ENCODE assay signal across 12 cellular contexts in genomic region chr10:102401735-102402511, GRCh38. TPM values are rescaled to one million over a fixed set of nuclear protein-coding genes. Genes with fewer than 3 reads are reported as not detected.
DNase-seq lines count a peak whose midpoint lies in the region; ATAC-seq lines count a peak whose summit lies in the region.
"Had no signal": no experiment of that assay in that cellular context is flagged by ENCODE, and none has a peak within 500 bp of the region (broad histone marks: within the 10 kb centered on the region; RNA-seq: fewer than 3 reads in every experiment).

No MANE protein-coding gene starts in this region.

- peaks cover 75% of the 10 kb centered on the region for H3K36me3 Mint-ChIP-seq in activated T-helper 17 cell treated with anti-CD3 and anti-CD28 coated beads, Interleukin-2, amount 50 U/mL, for 72 hours (ENCODE audit: low read depth)

- H3K4me1 Mint-ChIP-seq in activated T-helper 17 cell treated with anti-CD3 and anti-CD28 coated beads, Interleukin-2, amount 50 U/mL, for 72 hours, result peaks cover 7% of the 10 kb centered on the region

- H3K27me3 Mint-ChIP-seq in activated T-helper 17 cell treated with anti-CD3 and anti-CD28 coated beads, Interleukin-2, amount 50 U/mL, for 72 hours, result no peaks in the 10 kb centered on the region
- H3K27me3 Mint-ChIP-seq: CD8-positive, alpha-beta memory T cell had no signal

- DNase-seq in AG08395 (ENCODE audit: low spot score) (peak; percentile 43), HCEC 1CT (peak; percentile 58), kidney glomerular epithelial cell (lab: John Stamatoyannopoulos, UW) (peak; percentile 54), NK-92 (lab: John Stamatoyannopoulos, UW; ENCODE audit: unreplicated experiment) (no peak), GDM1 (lab: John Stamatoyannopoulos, UW) (no peak), NOMO-1 (lab: John Stamatoyannopoulos, UW; ENCODE audit: unreplicated experiment in 2 of 2) (no peak)
- DNase-seq in activated naive CD4-positive, alpha-beta T cell treated with Interleukin-2 at 50 U/mL for 16 hours, result no peak
- DNase-seq: Kasumi-1, left ventricle myocardium superior, T-helper 1 cell had no signal

- ATAC-seq in activated T-helper 17 cell treated with anti-CD3 and anti-CD28 coated beads, Interleukin-2, amount 50 U/mL, for 72 hours (replicated peaks), result no peak
- ATAC-seq: left ventricle myocardium superior had no signal

- peak overlapping the region; percentile 17 for H3K4me3 Mint-ChIP-seq in activated T-helper 17 cell treated with anti-CD3 and anti-CD28 coated beads, Interleukin-2, amount 50 U/mL, for 72 hours

- H3K27ac Mint-ChIP-seq in activated T-helper 17 cell treated with anti-CD3 and anti-CD28 coated beads, Interleukin-2, amount 50 U/mL, for 72 hours, result peak overlapping the region; percentile 68

- H3K9me3 Mint-ChIP-seq in activated T-helper 17 cell treated with anti-CD3 and anti-CD28 coated beads, Interleukin-2, amount 50 U/mL, for 72 hours, result no peaks in the 10 kb centered on the region
- H3K9me3 Mint-ChIP-seq: CD8-positive, alpha-beta memory T cell had no signal

RNA-seq across cellular contexts. Expression of gene NFKB2, which starts 6.4 kb away (rescaled TPM):
- 100 to 1,000 TPM; 192 to 372 TPM for total RNA-seq in activated T-helper 17 cell treated with anti-CD3 and anti-CD28 coated beads, Interleukin-2, amount 50 U/mL, for 72 hours

RNA-seq across cellular contexts. Expression of gene PSD, which starts 16.7 kb away (rescaled TPM):
- total RNA-seq in activated T-helper 17 cell treated with anti-CD3 and anti-CD28 coated beads, Interleukin-2, amount 50 U/mL, for 72 hours, result 1 to 10 TPM; 3.0 to 8.0 TPM

RNA-seq across cellular contexts. Expression of gene FBXL15, which starts 18.7 kb away (rescaled TPM):
- total RNA-seq in activated T-helper 17 cell treated with anti-CD3 and anti-CD28 coated beads, Interleukin-2, amount 50 U/mL, for 72 hours, result 10 to 100 TPM; 12.6 to 15.4 TPM

RNA-seq across cellular contexts. Expression of gene CUEDC2, which starts 30.5 kb away (rescaled TPM):
- 10 to 100 TPM; 53.3 to 58.5 TPM for total RNA-seq in activated T-helper 17 cell treated with anti-CD3 and anti-CD28 coated beads, Interleukin-2, amount 50 U/mL, for 72 hours

RNA-seq across cellular contexts. Expression of gene C10orf95, which starts 49.4 kb away (rescaled TPM):
- total RNA-seq in activated T-helper 17 cell treated with anti-CD3 and anti-CD28 coated beads, Interleukin-2, amount 50 U/mL, for 72 hours, result under 1 TPM; 0.29 to 0.39 TPM
- total RNA-seq: left ventricle myocardium superior had no signal

Comparison
In these comparisons a context has a peak if more than half of its experiments do, and no peak if none do; other contexts are left out.
1. DNase-seq: peak in AG08395 (single experiment), HCEC 1CT (single experiment) and kidney glomerular epithelial cell (single experiment); none in NK-92 (single experiment), GDM1 (single experiment), NOMO-1 (0 of 2) and activated naive CD4-positive, alpha-beta T cell treated with Interleukin-2 at 50 U/mL for 16 hours (single experiment).